Comparison of ENCODE assay signal across 23 cellular contexts in genomic region chr2:68471385-68471784, GRCh38. TPM values are rescaled to one million over a fixed set of nuclear protein-coding genes. Genes with fewer than 3 reads are reported as not detected.
"Had no signal": no experiment of that assay in that cellular context is flagged by ENCODE, and none has a peak within 500 bp of the region (broad histone marks: within the 10 kb centered on the region; RNA-seq: fewer than 3 reads in every experiment).

No MANE protein-coding gene starts in this region.

- H3K9ac ChIP-seq: KMS-11 had no signal

- H3K27ac ChIP-seq: KMS-11, RWPE1 had no signal

- DNase-seq: IMR-90, Kasumi-1, NCI-H1092, NCI-H1105 treated with DMSO at 0.1 percent for 48 hours, NCI-H1417 treated with DMSO at 0.1 percent for 48 hours, NCI-H146, NCI-H1694 treated with DMSO at 0.1 percent for 48 hours, NCI-H1930, NCI-H2081 treated with DMSO at 0.1 percent for 48 hours, NCI-H2171, NCI-H226, NCI-H446, NCI-H510A, NCI-H524 treated with DMSO at 0.1 percent for 48 hours, NCI-H69, NCI-H774, SHP77 had no signal

- ATAC-seq: HepG2, SK-N-SH treated with all-trans-retinoic acid at 6 μM for 48 hours had no signal

- FAIRE-seq: HepG2, RCC 7860 had no signal

- H3K4me2 ChIP-seq: KMS-11 had no signal

RNA-seq across cellular contexts. Expression of gene APLF, which starts 4.0 kb away (rescaled TPM):
- total RNA-seq: HT-29 had no signal
